In the genomic region with DNA sequence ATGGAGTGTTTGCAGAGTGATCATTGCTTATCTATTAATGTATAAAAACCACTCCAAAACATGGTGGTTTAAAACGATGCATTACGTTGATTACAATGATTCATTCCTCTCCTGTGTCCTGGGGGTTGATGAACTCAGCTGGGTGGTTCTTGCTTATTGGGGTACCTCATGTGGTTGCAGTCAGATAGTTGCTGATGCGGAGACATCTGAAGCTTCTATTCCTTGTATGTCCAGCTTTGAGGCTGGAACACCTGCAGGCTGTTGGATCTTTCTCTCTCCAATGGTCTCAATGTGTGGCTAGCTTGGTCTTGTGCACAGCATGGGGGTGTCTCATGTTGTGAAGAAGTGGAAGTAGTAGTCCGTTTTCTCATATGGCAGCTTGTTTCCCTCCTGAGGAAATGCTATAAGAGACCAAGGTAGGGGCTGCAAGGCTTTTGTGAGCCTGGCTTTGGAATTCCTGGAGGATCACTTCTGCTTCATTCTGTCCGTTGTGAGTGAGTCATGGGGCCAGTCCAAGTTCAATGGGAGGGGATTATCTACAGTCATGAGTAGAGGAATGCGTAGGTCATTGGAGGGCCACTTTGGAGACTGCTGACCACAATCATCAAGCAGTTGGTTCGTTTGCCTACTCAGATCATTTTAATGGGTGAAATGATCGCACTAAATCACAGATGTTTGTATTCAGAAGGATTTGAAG, we compare ENCODE assay signal across 15 cellular contexts.
DNase-seq lines count a peak whose midpoint lies in the region; ATAC-seq, FAIRE-seq and TF ChIP-seq lines count a peak whose summit lies in the region.
"Had no signal": no experiment of that assay in that cellular context is flagged by ENCODE, and none has a peak within 500 bp of the region (broad histone marks: within the 10 kb centered on the region; RNA-seq: fewer than 3 reads in every experiment).

No MANE protein-coding gene starts in this region.

- no peak for TF ChIP-seq CTCF in A549 (IDR thresholded peaks at IDR 0.05)
- TF ChIP-seq CTCF in psoas muscle (IDR thresholded peaks at IDR 0.05): no peak

- peak; percentile 45 to 49; a peak in 2 of 5 replicates for TF ChIP-seq EP300 in A549 (IDR thresholded peaks at IDR 0.05)

- H3K27me3 ChIP-seq in psoas muscle (ENCODE audit: insufficient read depth in 3 of 3, low read length in 2 of 3): no peaks in the 10 kb centered on the region
- H3K27me3 ChIP-seq: uterus had no signal

- DNase-seq in A549 (ENCODE audit: low read depth in 1 of 2, low spot score in 1 of 2) (peak; percentile 60 to 97), HS-27A (ENCODE audit: low read depth) (peak; percentile 77), amniotic stem cell (lab: John Stamatoyannopoulos, UW) (peak; percentile 85), iris pigment epithelial cell (ENCODE audit: low read depth) (peak; percentile 99), psoas muscle (no peak), NCI-H526 treated with DMSO at 0.1 percent for 48 hours (lab: John Stamatoyannopoulos, UW) (no peak)
- DNase-seq: activated effector memory CD4-positive, alpha-beta T cell treated with anti-CD3 and anti-CD28 coated beads, Interleukin-2, amount 50 U/mL, for 16 hours; erythroblast; H7; naive B cell; NCI-H526; uterus had no signal

- TF ChIP-seq POLR2A in A549 (IDR thresholded peaks at IDR 0.05; ENCODE audit: low read length): no peak

- H3K9me3 ChIP-seq in A549 (no peaks in the 10 kb centered on the region), psoas muscle (no peaks in the 10 kb centered on the region)
- H3K9me3 ChIP-seq: uterus had no signal

- no peaks in the 10 kb centered on the region for H3K36me3 ChIP-seq in psoas muscle (ENCODE audit: insufficient read depth in 1 of 2, low read depth in 1 of 2)
- H3K36me3 ChIP-seq: uterus had no signal

- POLR2A ChIA-PET in A549 (lab: Yijun Ruan, JAX): interaction anchor here (0.8 to 1.3 kb wide), 2 partner anchors 49 to 52 kb away, joined by 3 to 5 read pairs; no protein-coding TSS in a partner anchor

- H3K4me3 ChIP-seq in A549 (peak overlapping the region; percentile 18; the same call in 1 of the 3 replicates), psoas muscle (no peak overlapping the region)
- H3K4me3 ChIP-seq: GM12878, uterus had no signal

- peak; percentile 96 for FAIRE-seq in A549 (lab: Jason Lieb, UNC)
- FAIRE-seq: GM12878 had no signal

- peak; percentile 25 to 45; a peak in 4 of 5 replicates for TF ChIP-seq RAD21 in A549 (conservative IDR thresholded peaks at IDR 0.05 in 1 of 2, IDR thresholded peaks at IDR 0.05 in 1 of 2)

- H3K27ac ChIP-seq in A549: peak overlapping the region; percentile 81 to 87
- no peak overlapping the region for H3K27ac ChIP-seq in psoas muscle
- H3K27ac ChIP-seq: uterus had no signal

- H3K4me1 ChIP-seq in A549 (peaks cover 74% of the 10 kb centered on the region), psoas muscle (no peaks in the 10 kb centered on the region)
- H3K4me1 ChIP-seq: uterus had no signal

- whole genome bisulfite sequencing in A549 (ENCODE audit: missing lambda C conversion rate): under 1% methylated on average over 7 of the region's 8 CpGs
- WGBS in psoas muscle, 3 donors: 64 to 76% (median 67%) methylated on average over 8 of the region's 8 CpGs

- CTCF ChIA-PET in A549 (lab: Yijun Ruan, JAX): interaction anchor here (0.6 kb wide), 1 partner anchor 1768 kb away, joined by 3 read pairs; no protein-coding TSS in a partner anchor

- peak; percentile 96 to 97 for ATAC-seq in A549
- no peak for ATAC-seq in psoas muscle
- no peak for ATAC-seq in GM18498 (IDR thresholded peaks at IDR 0.05; ENCODE audit: unreplicated experiment)
- no peak for ATAC-seq in HG02763 (IDR thresholded peaks at IDR 0.05; ENCODE audit: unreplicated experiment)
- ATAC-seq: GM12878 had no signal

- intact Hi-C loops in psoas muscle (cut with DNase I): no loop called here

- H3K4me2 ChIP-seq in A549: peak overlapping the region; percentile 80

TF ChIP-seq in A549, 52 proteins besides CTCF, POLR2A, EP300 and RAD21 (continues in another document):
- TF ChIP-seq FOSL2 (IDR thresholded peaks at IDR 0.05): peak; percentile 83
- peak; percentile 94 for TF ChIP-seq FOSL2 (CRISPR knock-in tag; IDR thresholded peaks at IDR 0.05)
- no peak for TF ChIP-seq CEBPB (IDR thresholded peaks at IDR 0.05)
- TF ChIP-seq MYC (IDR thresholded peaks at IDR 0.05; ENCODE audit: borderline replicate concordance, low read length): no peak
- peak; percentile 75 to 90 for TF ChIP-seq JUN (IDR thresholded peaks at IDR 0.05)
- TF ChIP-seq, protein P1, sequence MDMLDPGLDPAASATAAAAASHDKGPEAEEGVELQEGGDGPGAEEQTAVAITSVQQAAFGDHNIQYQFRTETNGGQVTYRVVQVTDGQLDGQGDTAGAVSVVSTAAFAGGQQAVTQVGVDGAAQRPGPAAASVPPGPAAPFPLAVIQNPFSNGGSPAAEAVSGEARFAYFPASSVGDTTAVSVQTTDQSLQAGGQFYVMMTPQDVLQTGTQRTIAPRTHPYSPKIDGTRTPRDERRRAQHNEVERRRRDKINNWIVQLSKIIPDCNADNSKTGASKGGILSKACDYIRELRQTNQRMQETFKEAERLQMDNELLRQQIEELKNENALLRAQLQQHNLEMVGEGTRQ (IDR thresholded peaks at IDR 0.05): no peak
- peak; percentile 30 for TF ChIP-seq MAFK (IDR thresholded peaks at IDR 0.05; ENCODE audit: partially characterized antibody)
- TF ChIP-seq KDM1A (IDR thresholded peaks at IDR 0.05; ENCODE audit: low read depth): no peak
- peak; percentile 92 for TF ChIP-seq RARB (CRISPR knock-in tag; IDR thresholded peaks at IDR 0.05)
- no peak for TF ChIP-seq HDAC2 (IDR thresholded peaks at IDR 0.05)
- no peak for TF ChIP-seq CHD4 (IDR thresholded peaks at IDR 0.05; ENCODE audit: borderline replicate concordance)
- TF ChIP-seq, protein P2, sequence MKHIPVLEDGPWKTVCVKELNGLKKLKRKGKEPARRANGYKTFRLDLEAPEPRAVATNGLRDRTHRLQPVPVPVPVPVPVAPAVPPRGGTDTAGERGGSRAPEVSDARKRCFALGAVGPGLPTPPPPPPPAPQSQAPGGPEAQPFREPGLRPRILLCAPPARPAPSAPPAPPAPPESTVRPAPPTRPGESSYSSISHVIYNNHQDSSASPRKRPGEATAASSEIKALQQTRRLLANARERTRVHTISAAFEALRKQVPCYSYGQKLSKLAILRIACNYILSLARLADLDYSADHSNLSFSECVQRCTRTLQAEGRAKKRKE (CRISPR knock-in tag; IDR thresholded peaks at IDR 0.05; ENCODE audit: low read depth): no peak
- TF ChIP-seq, protein P3, sequence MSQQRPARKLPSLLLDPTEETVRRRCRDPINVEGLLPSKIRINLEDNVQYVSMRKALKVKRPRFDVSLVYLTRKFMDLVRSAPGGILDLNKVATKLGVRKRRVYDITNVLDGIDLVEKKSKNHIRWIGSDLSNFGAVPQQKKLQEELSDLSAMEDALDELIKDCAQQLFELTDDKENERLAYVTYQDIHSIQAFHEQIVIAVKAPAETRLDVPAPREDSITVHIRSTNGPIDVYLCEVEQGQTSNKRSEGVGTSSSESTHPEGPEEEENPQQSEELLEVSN (IDR thresholded peaks at IDR 0.05; ENCODE audit: borderline replicate concordance, low read depth): no peak
- TF ChIP-seq, protein P4, sequence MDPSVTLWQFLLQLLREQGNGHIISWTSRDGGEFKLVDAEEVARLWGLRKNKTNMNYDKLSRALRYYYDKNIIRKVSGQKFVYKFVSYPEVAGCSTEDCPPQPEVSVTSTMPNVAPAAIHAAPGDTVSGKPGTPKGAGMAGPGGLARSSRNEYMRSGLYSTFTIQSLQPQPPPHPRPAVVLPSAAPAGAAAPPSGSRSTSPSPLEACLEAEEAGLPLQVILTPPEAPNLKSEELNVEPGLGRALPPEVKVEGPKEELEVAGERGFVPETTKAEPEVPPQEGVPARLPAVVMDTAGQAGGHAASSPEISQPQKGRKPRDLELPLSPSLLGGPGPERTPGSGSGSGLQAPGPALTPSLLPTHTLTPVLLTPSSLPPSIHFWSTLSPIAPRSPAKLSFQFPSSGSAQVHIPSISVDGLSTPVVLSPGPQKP (IDR thresholded peaks at IDR 0.05; ENCODE audit: low read depth, low read length): no peak
- TF ChIP-seq NFE2L2 (conservative IDR thresholded peaks at IDR 0.05; ENCODE audit: low read length): no peak
- TF ChIP-seq ZNF302 (CRISPR knock-in tag; IDR thresholded peaks at IDR 0.05): no peak
- TF ChIP-seq HOXB5 (CRISPR knock-in tag; IDR thresholded peaks at IDR 0.05): no peak
- no peak for TF ChIP-seq RNF2 (IDR thresholded peaks at IDR 0.05; ENCODE audit: borderline replicate concordance, low read depth)
- peak; percentile 91 for TF ChIP-seq GATA3 (IDR thresholded peaks at IDR 0.05; ENCODE audit: borderline replicate concordance)
- TF ChIP-seq, protein P5, sequence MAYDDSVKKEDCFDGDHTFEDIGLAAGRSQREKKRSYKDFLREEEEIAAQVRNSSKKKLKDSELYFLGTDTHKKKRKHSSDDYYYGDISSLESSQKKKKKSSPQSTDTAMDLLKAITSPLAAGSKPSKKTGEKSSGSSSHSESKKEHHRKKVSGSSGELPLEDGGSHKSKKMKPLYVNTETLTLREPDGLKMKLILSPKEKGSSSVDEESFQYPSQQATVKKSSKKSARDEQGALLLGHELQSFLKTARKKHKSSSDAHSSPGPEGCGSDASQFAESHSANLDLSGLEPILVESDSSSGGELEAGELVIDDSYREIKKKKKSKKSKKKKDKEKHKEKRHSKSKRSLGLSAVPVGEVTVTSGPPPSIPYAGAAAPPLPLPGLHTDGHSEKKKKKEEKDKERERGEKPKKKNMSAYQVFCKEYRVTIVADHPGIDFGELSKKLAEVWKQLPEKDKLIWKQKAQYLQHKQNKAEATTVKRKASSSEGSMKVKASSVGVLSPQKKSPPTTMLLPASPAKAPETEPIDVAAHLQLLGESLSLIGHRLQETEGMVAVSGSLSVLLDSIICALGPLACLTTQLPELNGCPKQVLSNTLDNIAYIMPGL (CRISPR knock-in tag; IDR thresholded peaks at IDR 0.05; ENCODE audit: borderline replicate concordance): no peak
- no peak for TF ChIP-seq EHF (CRISPR knock-in tag; IDR thresholded peaks at IDR 0.05)
- no peak for TF ChIP-seq KDM5A (IDR thresholded peaks at IDR 0.05)
- no peak for TF ChIP-seq TFCP2L1 (CRISPR knock-in tag; IDR thresholded peaks at IDR 0.05)
- TF ChIP-seq HOXB13 (CRISPR knock-in tag; IDR thresholded peaks at IDR 0.05; ENCODE audit: low read depth): 0 out of 2 replicates have a peak, but pooled peaks have one; percentile 9
- TF ChIP-seq HEYL (CRISPR knock-in tag; IDR thresholded peaks at IDR 0.05): no peak

Comparison
In these comparisons a context has a peak if more than half of its experiments do, and no peak if none do; other contexts are left out.
1. ATAC-seq: peak in A549 (2 of 2); none in psoas muscle (0 of 4), GM18498 (single experiment) and HG02763 (single experiment).
2. DNase-seq: peak in A549 (2 of 2), HS-27A (single experiment), amniotic stem cell (single experiment) and iris pigment epithelial cell (single experiment); none in psoas muscle (0 of 2) and NCI-H526 treated with DMSO at 0.1 percent for 48 hours (single experiment).